Comparison of ENCODE assay signal across 21 cellular contexts in genomic region chr13:33217256-33217655, GRCh38.
A peak's percentile ranks its signal among the peaks of the same experiment; 100 is the strongest.
DNase-seq lines count a peak whose midpoint lies in the region; ATAC-seq and TF ChIP-seq lines count a peak whose summit lies in the region.
"Had no signal": no experiment of that assay in that cellular context is flagged by ENCODE, and none has a peak within 500 bp of the region (broad histone marks: within the 10 kb centered on the region; RNA-seq: fewer than 3 reads in every experiment).

No MANE protein-coding gene starts in this region.

- no peaks in the 10 kb centered on the region for H3K9me3 ChIP-seq in esophagus squamous epithelium
- H3K9me3 ChIP-seq: ascending aorta, thoracic aorta had no signal

- peaks cover 83% of the 10 kb centered on the region for H3K4me1 Mint-ChIP-seq in nephron
- H3K4me1 Mint-ChIP-seq in activated T-helper 1 cell treated with anti-CD3 and anti-CD28 coated beads, Interleukin-12 subunit alpha, Interleukin-12 subunit beta, Interleukin-2, Interleukin-4 antibody, amounts not matched to agents 30 ng/mL and 10 ng/mL and 1 ng/mL, durations not matched to agents 14 hours and 24 hours and 36 hours (ENCODE audit: low read depth): no peaks in the 10 kb centered on the region
- H3K4me1 Mint-ChIP-seq: naive thymus-derived CD8-positive, alpha-beta T cell; T-cell had no signal

- no peak overlapping the region for H3K4me3 ChIP-seq in esophagus squamous epithelium
- H3K4me3 ChIP-seq: ascending aorta, thoracic aorta had no signal

- no peak for TF ChIP-seq CTCF in esophagus squamous epithelium (IDR thresholded peaks at IDR 0.05)
- no peak for TF ChIP-seq CTCF in nephron (IDR thresholded peaks at IDR 0.05; ENCODE audit: unreplicated experiment in 3 of 3)

- intact Hi-C loops in Right ventricle myocardium superior (cut with DNase I): no loop called here
- intact Hi-C loops in cardiac septum (cut with DNase I): no loop called here
- intact Hi-C loops in esophagus squamous epithelium (cut with DNase I): no loop called here
- intact Hi-C loops in activated T-helper 1 cell treated with anti-CD3 and anti-CD28 coated beads, Interleukin-12 subunit alpha, Interleukin-12 subunit beta, Interleukin-2, Interleukin-4 antibody, amounts not matched to agents 30 ng/mL and 10 ng/mL and 1 ng/mL, durations not matched to agents 14 hours and 24 hours and 36 hours (cut with micrococcal nuclease): no loop called here

- no peaks in the 10 kb centered on the region for H3K9me3 Mint-ChIP-seq in nephron
- no peaks in the 10 kb centered on the region for H3K9me3 Mint-ChIP-seq in activated T-helper 1 cell treated with anti-CD3 and anti-CD28 coated beads, Interleukin-12 subunit alpha, Interleukin-12 subunit beta, Interleukin-2, Interleukin-4 antibody, amounts not matched to agents 30 ng/mL and 10 ng/mL and 1 ng/mL, durations not matched to agents 14 hours and 24 hours and 36 hours
- H3K9me3 Mint-ChIP-seq: CD4-positive, alpha-beta T cell; naive thymus-derived CD8-positive, alpha-beta T cell; T-cell had no signal

- H3K36me3 ChIP-seq in esophagus squamous epithelium: no peaks in the 10 kb centered on the region
- H3K36me3 ChIP-seq: ascending aorta had no signal

- peak overlapping the region in 3 of 4 donors; percentile 49 to 66 (median 50) for H3K27ac ChIP-seq in esophagus squamous epithelium
- H3K27ac ChIP-seq: ascending aorta, thoracic aorta had no signal

- no peaks in the 10 kb centered on the region for H3K27me3 ChIP-seq in esophagus squamous epithelium
- H3K27me3 ChIP-seq: ascending aorta had no signal

- H3K27me3 Mint-ChIP-seq in nephron (ENCODE audit: low read depth): no peaks in the 10 kb centered on the region
- peaks cover 2% of the 10 kb centered on the region for H3K27me3 Mint-ChIP-seq in activated T-helper 1 cell treated with anti-CD3 and anti-CD28 coated beads, Interleukin-12 subunit alpha, Interleukin-12 subunit beta, Interleukin-2, Interleukin-4 antibody, amounts not matched to agents 30 ng/mL and 10 ng/mL and 1 ng/mL, durations not matched to agents 14 hours and 24 hours and 36 hours (ENCODE audit: insufficient read depth)
- H3K27me3 Mint-ChIP-seq: CD4-positive, alpha-beta T cell had no signal

- TF ChIP-seq POLR2A in esophagus squamous epithelium (IDR thresholded peaks at IDR 0.05): no peak

- no peak overlapping the region for H3K4me3 Mint-ChIP-seq in nephron
- no peak overlapping the region for H3K4me3 Mint-ChIP-seq in activated T-helper 1 cell treated with anti-CD3 and anti-CD28 coated beads, Interleukin-12 subunit alpha, Interleukin-12 subunit beta, Interleukin-2, Interleukin-4 antibody, amounts not matched to agents 30 ng/mL and 10 ng/mL and 1 ng/mL, durations not matched to agents 14 hours and 24 hours and 36 hours
- H3K4me3 Mint-ChIP-seq: CD4-positive, alpha-beta T cell; naive thymus-derived CD8-positive, alpha-beta T cell; T-cell had no signal

- DNase-seq in Right ventricle myocardium superior: no peak
- DNase-seq in cardiac septum (ENCODE audit: low spot score): no peak
- no peak for DNase-seq in esophagus squamous epithelium (lab: John Stamatoyannopoulos, UW)
- no peak for DNase-seq in activated CD8-positive, alpha-beta memory T cell treated with anti-CD3 and anti-CD28 coated beads, Interleukin-2, amount 50 U/mL, for 4 hours
- DNase-seq in activated T-helper 1 cell treated with anti-CD3 and anti-CD28 coated beads, Interleukin-12 subunit alpha, Interleukin-12 subunit beta, Interleukin-2, Interleukin-4 antibody, amounts not matched to agents 30 ng/mL and 10 ng/mL and 1 ng/mL, durations not matched to agents 14 hours and 24 hours and 36 hours (ENCODE audit: low spot score): no peak
- no peak for DNase-seq in MV-4-11 (lab: John Stamatoyannopoulos, UW)
- no peak for DNase-seq in GM19238 (ENCODE audit: insufficient read length, low spot score)
- DNase-seq: activated CD4-positive, CD25-positive, alpha-beta regulatory T cell; activated gamma-delta T cell treated with Interleukin-2 at 50 U/mL for 16 hours; CD4-positive, alpha-beta T cell; MM.1S; naive thymus-derived CD8-positive, alpha-beta T cell; NCI-H1930; NCI-H526; stimulated activated CD4-positive, alpha-beta T cell treated with anti-CD3 and anti-CD28 coated beads, Interleukin-4, amount 100 ng/mL, for 1 hour; stimulated activated CD8-positive, alpha-beta memory T cell treated with anti-CD3 and anti-CD28 coated beads, Interleukin-4, amount 100 ng/mL, for 48 hours; T-cell had no signal

- H3K4me1 ChIP-seq in esophagus squamous epithelium: peaks cover 11 to 74% (median 17%) of the 10 kb centered on the region in 3 donors

- ATAC-seq in Right ventricle myocardium superior (ENCODE audit: poor library complexity): peak; percentile 50
- ATAC-seq: left lobe of liver; naive thymus-derived CD8-positive, alpha-beta T cell; T-cell had no signal

- peak overlapping the region; percentile 15 to 99 (median 84) for H3K27ac Mint-ChIP-seq in nephron
- no peak overlapping the region for H3K27ac Mint-ChIP-seq in activated T-helper 1 cell treated with anti-CD3 and anti-CD28 coated beads, Interleukin-12 subunit alpha, Interleukin-12 subunit beta, Interleukin-2, Interleukin-4 antibody, amounts not matched to agents 30 ng/mL and 10 ng/mL and 1 ng/mL, durations not matched to agents 14 hours and 24 hours and 36 hours
- H3K27ac Mint-ChIP-seq: CD4-positive, alpha-beta T cell; naive thymus-derived CD8-positive, alpha-beta T cell; T-cell had no signal

- 93% methylated on average over 2 of the region's 3 CpGs; no CpG with 5 or more reads in 1 of the 2 donors for WGBS in esophagus squamous epithelium, 2 donors

- H3K36me3 Mint-ChIP-seq in nephron (ENCODE audit: low read depth): no peaks in the 10 kb centered on the region
- H3K36me3 Mint-ChIP-seq in activated T-helper 1 cell treated with anti-CD3 and anti-CD28 coated beads, Interleukin-12 subunit alpha, Interleukin-12 subunit beta, Interleukin-2, Interleukin-4 antibody, amounts not matched to agents 30 ng/mL and 10 ng/mL and 1 ng/mL, durations not matched to agents 14 hours and 24 hours and 36 hours (ENCODE audit: low read depth): peaks cover 1% of the 10 kb centered on the region
- H3K36me3 Mint-ChIP-seq: naive thymus-derived CD8-positive, alpha-beta T cell; T-cell had no signal
